In the genomic region with DNA sequence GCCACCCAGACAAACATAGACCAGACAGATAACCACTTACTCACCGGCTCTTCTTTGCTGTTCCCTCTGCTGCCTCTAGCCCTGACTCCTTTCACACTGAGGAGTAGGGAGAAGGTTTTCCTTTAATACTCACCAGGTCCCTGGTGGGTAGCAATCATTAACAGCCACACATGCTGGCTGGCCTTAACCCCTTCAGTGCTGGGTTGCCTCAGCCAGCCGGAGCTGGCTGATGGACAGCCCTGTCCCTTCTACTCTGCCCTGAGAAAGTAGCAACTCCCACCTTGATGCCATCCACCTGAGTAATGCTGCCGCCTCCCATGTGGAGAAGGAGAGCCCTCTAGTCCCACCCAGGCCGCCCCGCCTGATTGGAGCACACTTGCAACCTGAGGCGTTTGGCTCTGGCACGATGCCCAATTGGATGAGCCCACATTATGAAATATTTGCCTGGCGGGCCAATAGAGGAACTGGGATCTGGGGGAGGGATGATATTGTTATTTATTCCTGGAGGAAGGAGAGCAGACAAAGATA, we compare ENCODE assay signal across 8 cellular contexts.
DNase-seq lines count a peak whose midpoint lies in the region; ATAC-seq and TF ChIP-seq lines count a peak whose summit lies in the region.

No MANE protein-coding gene starts in this region.

- H3K27me3 Mint-ChIP-seq in natural killer cell (ENCODE audit: low read depth in 2 of 2): peaks cover 28 to 34% of the 10 kb centered on the region in 2 donors

- DNase-seq in DMS53 treated with DMSO at 0.1 percent for 48 hours (lab: John Stamatoyannopoulos, UW; ENCODE audit: unreplicated experiment) (peak; percentile 47), NCI-H2196 (lab: John Stamatoyannopoulos, UW; ENCODE audit: unreplicated experiment) (peak; percentile 91), epithelial cell of esophagus (ENCODE audit: low read depth) (peak; percentile 98), natural killer cell (no peak), GM13977 (ENCODE audit: low spot score) (no peak), NOMO-1 (lab: John Stamatoyannopoulos, UW; ENCODE audit: unreplicated experiment in 2 of 2) (no peak)
- DNase-seq in stimulated activated CD4-positive, alpha-beta T cell treated with anti-CD3 and anti-CD28 coated beads, Interleukin-12 subunit alpha, Interleukin-12 subunit beta, amount 100 ng/mL, for 4 hours: no peak

- H3K4me3 Mint-ChIP-seq in natural killer cell: peak overlapping the region; percentile 21

- peak; percentile 34 for TF ChIP-seq CTCF in epithelial cell of esophagus (IDR thresholded peaks at IDR 0.05; ENCODE audit: insufficient read depth, low read depth, low read length, missing control alignments)
- no peak for TF ChIP-seq CTCF in natural killer cell (IDR thresholded peaks at IDR 0.05)
- no peak for TF ChIP-seq CTCF in GM13977 (IDR thresholded peaks at IDR 0.05; ENCODE audit: extremely low read depth, insufficient read depth, missing control alignments)

- in situ Hi-C loops in GM13977 (cut with MboI; ENCODE audit: low pct_unique_long_range_greater_than_20kb, low sequenced_read_pairs, unreplicated experiment): no loop called here

- H3K4me1 Mint-ChIP-seq in natural killer cell: peaks cover 20 to 28% of the 10 kb centered on the region in 2 donors

- peak overlapping the region; percentile 35 for H3K4me3 ChIP-seq in epithelial cell of esophagus (ENCODE audit: low read length)

- ATAC-seq in natural killer cell: no peak
- no peak for ATAC-seq in HG03095 (IDR thresholded peaks at IDR 0.05; ENCODE audit: unreplicated experiment)

- H3K27ac Mint-ChIP-seq in natural killer cell: peak overlapping the region in 1 of 2 donors; percentile 83

- H3K9me3 Mint-ChIP-seq in natural killer cell: no peaks in the 10 kb centered on the region

- intact Hi-C loops in natural killer cell (cut with micrococcal nuclease): no loop called here

- no peaks in the 10 kb centered on the region for H3K36me3 Mint-ChIP-seq in natural killer cell

Comparison
In these comparisons a context has a peak if more than half of its experiments do, and no peak if none do; other contexts are left out.
1. DNase-seq: peak in DMS53 treated with DMSO at 0.1 percent for 48 hours (single experiment), NCI-H2196 (single experiment) and epithelial cell of esophagus (single experiment); none in natural killer cell (single experiment), GM13977 (single experiment), NOMO-1 (0 of 2) and stimulated activated CD4-positive, alpha-beta T cell treated with anti-CD3 and anti-CD28 coated beads, Interleukin-12 subunit alpha, Interleukin-12 subunit beta, amount 100 ng/mL, for 4 hours (single experiment).